Comparison of ENCODE assay signal across 8 cellular contexts in genomic region chr10:42638821-42639270, GRCh38. TPM values are rescaled to one million over a fixed set of nuclear protein-coding genes. Genes with fewer than 3 reads are reported as not detected.
DNase-seq lines count a peak whose midpoint lies in the region; ATAC-seq and TF ChIP-seq lines count a peak whose summit lies in the region.

No MANE protein-coding gene starts in this region.

- H3K9me3 Mint-ChIP-seq in T-cell, result no peaks in the 10 kb centered on the region
- no peaks in the 10 kb centered on the region for H3K9me3 Mint-ChIP-seq in progenitor cell of endocrine pancreas (ENCODE audit: low read depth)

- H3K4me3 Mint-ChIP-seq in T-cell, result peak overlapping the region; percentile 95 to 99 (median 98)
- peak overlapping the region; percentile 96 for H3K4me3 Mint-ChIP-seq in progenitor cell of endocrine pancreas (ENCODE audit: low read depth)

- H3K9ac ChIP-seq in ES-I3 (ENCODE audit: low read depth, low read length), result peak overlapping the region; percentile 84

- POLR2A ChIA-PET in T-cell (lab: Charles Lee), result no interaction called here

- H3K27ac Mint-ChIP-seq in T-cell (peak overlapping the region; percentile 96 to 99), progenitor cell of endocrine pancreas (peak overlapping the region; percentile 98)

- TF ChIP-seq CTCF in epithelial cell of proximal tubule (conservative IDR thresholded peaks at IDR 0.05; ENCODE audit: low read depth, low read length), result no peak
- TF ChIP-seq CTCF in progenitor cell of endocrine pancreas (IDR thresholded peaks at IDR 0.05; ENCODE audit: unreplicated experiment), result no peak

- H3K4me1 Mint-ChIP-seq in T-cell, result peaks cover 39 to 46% (median 44%) of the 10 kb centered on the region in 3 donors
- peaks cover 26% of the 10 kb centered on the region for H3K4me1 Mint-ChIP-seq in progenitor cell of endocrine pancreas (ENCODE audit: low read depth)

- 0 out of 2 replicates have a peak, but pooled peaks cover 3% of the 10 kb centered on the region for H3K36me3 ChIP-seq in ES-I3 (ENCODE audit: insufficient read depth, low read length)

- H3K4me3 ChIP-seq in epithelial cell of proximal tubule (ENCODE audit: low read depth, low read length), result peak overlapping the region; percentile 88

- H3K4me1 ChIP-seq in ES-I3 (ENCODE audit: insufficient read depth, low read length), result peaks cover 14% of the 10 kb centered on the region

- H3K27me3 Mint-ChIP-seq in T-cell (no peaks in the 10 kb centered on the region), progenitor cell of endocrine pancreas (no peaks in the 10 kb centered on the region)

- ATAC-seq in T-cell (replicated peaks in 1 of 4), result peak; percentile 2 to 54 (median 25)
- ATAC-seq in HG03108 (IDR thresholded peaks at IDR 0.05; ENCODE audit: unreplicated experiment), result no peak

- H3K9me3 ChIP-seq in ES-I3 (ENCODE audit: control insufficient read depth, insufficient read depth, low read length), result no peaks in the 10 kb centered on the region

- H3K36me3 Mint-ChIP-seq in T-cell (peaks cover 23% of the 10 kb centered on the region), progenitor cell of endocrine pancreas (ENCODE audit: insufficient read depth) (peaks cover 11% of the 10 kb centered on the region)

- CTCF ChIA-PET in T-cell (lab: Charles Lee), result no interaction called here

- DNase-seq in T-cell (peak in 19 of 34 experiments; percentile 3 to 53 (median 31)), epithelial cell of proximal tubule (ENCODE audit: low read depth) (no peak), progenitor cell of endocrine pancreas (ENCODE audit: low spot score, unreplicated experiment) (no peak), nucleus accumbens (lab: John Stamatoyannopoulos, UW) (no peak), pons (ENCODE audit: low spot score) (no peak), DMS153 treated with DMSO at 0.1 percent for 48 hours (lab: John Stamatoyannopoulos, UW; ENCODE audit: unreplicated experiment) (no peak)

RNA-seq across cellular contexts. Expression of gene ZNF33B, which starts 0.5 kb away (rescaled TPM):
- total RNA-seq in T-cell (10 to 100 TPM; 26.4 to 61.6 (median 57.7) TPM), epithelial cell of proximal tubule (6.9 and 13.0 TPM in 2 replicates), progenitor cell of endocrine pancreas (54.7 and 60.9 TPM in 2 replicates)

Comparison
In these comparisons a context has a peak if more than half of its experiments do, and no peak if none do; other contexts are left out.
1. DNase-seq: peak in T-cell (19 of 34); none in epithelial cell of proximal tubule (single experiment), progenitor cell of endocrine pancreas (single experiment), nucleus accumbens (0 of 56), pons (single experiment) and DMS153 treated with DMSO at 0.1 percent for 48 hours (single experiment).